In the genomic region with DNA sequence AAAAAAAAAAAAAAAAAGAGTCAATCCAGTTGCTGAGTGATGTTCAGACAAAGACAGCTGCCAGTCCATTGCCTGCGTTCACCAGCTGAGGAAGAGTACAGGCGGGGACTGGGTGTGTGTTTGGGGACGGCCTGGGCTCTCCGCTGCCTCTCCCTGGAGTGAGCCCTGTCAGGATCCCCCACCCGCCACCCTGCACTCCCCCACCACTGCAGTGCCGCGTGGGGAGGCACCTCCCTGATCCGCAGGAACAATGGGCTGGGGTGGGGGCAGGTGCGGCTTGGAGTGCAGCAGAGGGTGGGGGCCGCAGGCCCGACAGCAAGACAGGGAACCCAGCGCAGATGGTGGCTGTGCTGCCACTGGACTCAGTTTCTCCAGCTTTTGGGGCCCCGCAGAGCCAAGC, we compare ENCODE assay signal across 10 cellular contexts. TPM values are rescaled to one million over a fixed set of nuclear protein-coding genes. Genes with fewer than 3 reads are reported as not detected.
DNase-seq lines count a peak whose midpoint lies in the region; ATAC-seq, FAIRE-seq and TF ChIP-seq lines count a peak whose summit lies in the region.
"Had no signal": no experiment of that assay in that cellular context is flagged by ENCODE, and none has a peak within 500 bp of the region (broad histone marks: within the 10 kb centered on the region; RNA-seq: fewer than 3 reads in every experiment).

No MANE protein-coding gene starts in this region.

- H3K4me1 ChIP-seq in SJSA1 (replicated peaks), result peaks cover 22% of the 10 kb centered on the region
- no peaks in the 10 kb centered on the region for H3K4me1 ChIP-seq in right cardiac atrium (ENCODE audit: control insufficient read depth, insufficient read depth, low read length)
- H3K4me1 ChIP-seq in naive thymus-derived CD4-positive, alpha-beta T cell (ENCODE audit: control insufficient read depth in 2 of 2, insufficient read depth in 2 of 2, low read length in 2 of 2), result peaks cover 0 to 11% of the 10 kb centered on the region in 2 donors

- CTCF ChIA-PET in naive thymus-derived CD4-positive, alpha-beta T cell (lab: Charles Lee), result no interaction called here

- H3K27me3 Mint-ChIP-seq in progenitor cell of endocrine pancreas, result peaks cover 73% of the 10 kb centered on the region
- H3K27me3 Mint-ChIP-seq in naive thymus-derived CD4-positive, alpha-beta T cell, result peaks cover 69 to 77% (median 73%) of the 10 kb centered on the region in 5 donors

- whole genome bisulfite sequencing in right cardiac atrium, result 24% methylated on average over 13 of the region's 13 CpGs

- no peaks in the 10 kb centered on the region; the same call in 1 of the 2 replicates for H3K9me3 ChIP-seq in SJSA1 (replicated peaks)
- no peaks in the 10 kb centered on the region for H3K9me3 ChIP-seq in right cardiac atrium (ENCODE audit: control insufficient read depth, low read length)
- peaks cover 0 to 5% (median 0%) of the 10 kb centered on the region in 3 experiments for H3K9me3 ChIP-seq in naive thymus-derived CD4-positive, alpha-beta T cell (ENCODE audit: control insufficient read depth in 2 of 3, low read length in 3 of 3)
- H3K9me3 ChIP-seq: left lung had no signal

- no peaks in the 10 kb centered on the region for H3K9me3 Mint-ChIP-seq in progenitor cell of endocrine pancreas (ENCODE audit: low read depth)
- peaks cover 0 to 14% (median 5%) of the 10 kb centered on the region in 11 donors for H3K9me3 Mint-ChIP-seq in naive thymus-derived CD4-positive, alpha-beta T cell

- DNase-seq in AG10803 (ENCODE audit: low read depth) (no peak), SJSA1 (ENCODE audit: low read depth in 1 of 2, low spot score in 2 of 2) (peak in 1 of 2 experiments; percentile 40), right cardiac atrium (peak in 1 of 3 donors; percentile 64), progenitor cell of endocrine pancreas (ENCODE audit: low spot score, unreplicated experiment) (no peak), left colon (no peak), GM12892 (ENCODE audit: insufficient read length) (no peak), activated T-cell treated with anti-CD3 and anti-CD28 coated beads for 4 hours (no peak)
- DNase-seq in naive thymus-derived CD4-positive, alpha-beta T cell, result no peak
- DNase-seq: activated CD8-positive, alpha-beta memory T cell treated with anti-CD3 and anti-CD28 coated beads, Interleukin-2, amount 10 ng/mL, durations not matched to agents 7 days and 5 days; left lung had no signal

- FAIRE-seq in GM12892 (lab: Jason Lieb, UNC), result no peak

- peaks cover 13% of the 10 kb centered on the region for H3K27me3 ChIP-seq in SJSA1 (replicated peaks)
- no peaks in the 10 kb centered on the region for H3K27me3 ChIP-seq in right cardiac atrium (ENCODE audit: control insufficient read depth, insufficient read depth)
- H3K27me3 ChIP-seq in naive thymus-derived CD4-positive, alpha-beta T cell (ENCODE audit: control insufficient read depth in 2 of 2, insufficient read depth in 2 of 2, low read length in 2 of 2), result peaks cover 0 to 22% of the 10 kb centered on the region in 2 donors

- no peak overlapping the region for H3K27ac Mint-ChIP-seq in progenitor cell of endocrine pancreas
- no peak overlapping the region for H3K27ac Mint-ChIP-seq in naive thymus-derived CD4-positive, alpha-beta T cell
- H3K27ac Mint-ChIP-seq: activated CD8-positive, alpha-beta memory T cell treated with anti-CD3 and anti-CD28 coated beads, Interleukin-2, amount 10 ng/mL, durations not matched to agents 7 days and 5 days had no signal

- TF ChIP-seq POLR2A in GM12892 (IDR thresholded peaks at IDR 0.05; ENCODE audit: low read depth, low read length), result no peak

- ATAC-seq in right cardiac atrium (no peak), left colon (no peak)
- no peak for ATAC-seq in naive thymus-derived CD4-positive, alpha-beta T cell
- ATAC-seq: activated CD8-positive, alpha-beta memory T cell treated with anti-CD3 and anti-CD28 coated beads, Interleukin-2, amount 10 ng/mL, durations not matched to agents 7 days and 5 days; left lung had no signal

- peak overlapping the region; percentile 73 for H3K4me3 ChIP-seq in AG10803 (ENCODE audit: low read length)
- peak overlapping the region; percentile 93 for H3K4me3 ChIP-seq in SJSA1
- peak overlapping the region; percentile 77 for H3K4me3 ChIP-seq in right cardiac atrium (ENCODE audit: low read length)
- H3K4me3 ChIP-seq in naive thymus-derived CD4-positive, alpha-beta T cell (ENCODE audit: low read length), result no peak overlapping the region

- H3K36me3 Mint-ChIP-seq in progenitor cell of endocrine pancreas (ENCODE audit: insufficient read depth), result no peaks in the 10 kb centered on the region
- peaks cover 0 to 3% (median 0%) of the 10 kb centered on the region in 5 donors for H3K36me3 Mint-ChIP-seq in naive thymus-derived CD4-positive, alpha-beta T cell
- H3K36me3 Mint-ChIP-seq: activated CD8-positive, alpha-beta memory T cell treated with anti-CD3 and anti-CD28 coated beads, Interleukin-2, amount 10 ng/mL, durations not matched to agents 7 days and 5 days had no signal

- POLR2A ChIA-PET in naive thymus-derived CD4-positive, alpha-beta T cell (lab: Charles Lee), result no interaction called here

- H3K4me1 Mint-ChIP-seq in progenitor cell of endocrine pancreas (ENCODE audit: low read depth), result peaks cover 4% of the 10 kb centered on the region
- peaks cover 0 to 5% (median 4%) of the 10 kb centered on the region in 7 donors for H3K4me1 Mint-ChIP-seq in naive thymus-derived CD4-positive, alpha-beta T cell
- H3K4me1 Mint-ChIP-seq: activated CD8-positive, alpha-beta memory T cell treated with anti-CD3 and anti-CD28 coated beads, Interleukin-2, amount 10 ng/mL, durations not matched to agents 7 days and 5 days had no signal

- intact Hi-C loops in right cardiac atrium (cut with DNase I) (no loop called here), left colon (cut with DNase I, micrococcal nuclease) (no loop called here)
- intact Hi-C loops in naive thymus-derived CD4-positive, alpha-beta T cell (cut with micrococcal nuclease), result no loop called here

- H3K4me3 Mint-ChIP-seq in progenitor cell of endocrine pancreas (ENCODE audit: low read depth), result peak overlapping the region; percentile 70
- peak overlapping the region in 5 of 10 donors; percentile 29 to 73 (median 38) for H3K4me3 Mint-ChIP-seq in naive thymus-derived CD4-positive, alpha-beta T cell
- H3K4me3 Mint-ChIP-seq: activated CD8-positive, alpha-beta memory T cell treated with anti-CD3 and anti-CD28 coated beads, Interleukin-2, amount 10 ng/mL, durations not matched to agents 7 days and 5 days had no signal

- 0 out of 2 replicates have a peak, but pooled peaks cover 5% of the 10 kb centered on the region for H3K36me3 ChIP-seq in SJSA1
- no peaks in the 10 kb centered on the region for H3K36me3 ChIP-seq in naive thymus-derived CD4-positive, alpha-beta T cell (ENCODE audit: control insufficient read depth in 2 of 3, insufficient read depth in 3 of 3, low read length in 3 of 3)
- H3K36me3 ChIP-seq: left lung had no signal

- no peak overlapping the region for H3K27ac ChIP-seq in SJSA1
- H3K27ac ChIP-seq in right cardiac atrium (ENCODE audit: low read length), result no peak overlapping the region
- no peak overlapping the region for H3K27ac ChIP-seq in naive thymus-derived CD4-positive, alpha-beta T cell (ENCODE audit: low read depth, low read length)
- H3K27ac ChIP-seq: left lung had no signal

- TF ChIP-seq CTCF in AG10803 (conservative IDR thresholded peaks at IDR 0.05; ENCODE audit: low read length) (no peak), progenitor cell of endocrine pancreas (IDR thresholded peaks at IDR 0.05; ENCODE audit: unreplicated experiment) (no peak)

RNA-seq across cellular contexts. Expression of gene HSPA12A, which starts 1.4 kb away (rescaled TPM):
- 5.2 and 9.0 TPM in 2 replicates for total RNA-seq in SJSA1 (2014; rRNA removed; shearing (Covaris generic))
- 10 to 100 TPM; 13.1 to 21.9 (median 15.5) TPM for total RNA-seq in right cardiac atrium
- 8.4 TPM for polyA plus RNA-seq in right cardiac atrium
- total RNA-seq in progenitor cell of endocrine pancreas, result 9.1 and 10.3 TPM in 2 replicates
- 1 to 10 TPM; 6.6 to 7.2 TPM for total RNA-seq in left colon
- under 1 TPM in 1 of 5 experiments, not detected in 4; 0.07 TPM for total RNA-seq in naive thymus-derived CD4-positive, alpha-beta T cell
- under 1 TPM in 1 of 2 donors, not detected in 1; 0.06 TPM for polyA plus RNA-seq in naive thymus-derived CD4-positive, alpha-beta T cell
- polyA plus RNA-seq in GM12892 (2012; ENCODE audit: missing spikeins), result 2.6 TPM
- total RNA-seq: activated CD8-positive, alpha-beta memory T cell treated with anti-CD3 and anti-CD28 coated beads, Interleukin-2, amount 10 ng/mL, durations not matched to agents 7 days and 5 days had no signal
